ENCODE assay signal across 1 cellular context in genomic region chr1:39951951-39952350, GRCh38.
TF ChIP-seq lines count a peak whose summit lies in the region.

No MANE protein-coding gene starts in this region.

TF ChIP-seq in GM23338, 12 proteins besides CTCF, POLR2A, EP300 and RAD21 (continued from another document):
- TF ChIP-seq, protein P1, sequence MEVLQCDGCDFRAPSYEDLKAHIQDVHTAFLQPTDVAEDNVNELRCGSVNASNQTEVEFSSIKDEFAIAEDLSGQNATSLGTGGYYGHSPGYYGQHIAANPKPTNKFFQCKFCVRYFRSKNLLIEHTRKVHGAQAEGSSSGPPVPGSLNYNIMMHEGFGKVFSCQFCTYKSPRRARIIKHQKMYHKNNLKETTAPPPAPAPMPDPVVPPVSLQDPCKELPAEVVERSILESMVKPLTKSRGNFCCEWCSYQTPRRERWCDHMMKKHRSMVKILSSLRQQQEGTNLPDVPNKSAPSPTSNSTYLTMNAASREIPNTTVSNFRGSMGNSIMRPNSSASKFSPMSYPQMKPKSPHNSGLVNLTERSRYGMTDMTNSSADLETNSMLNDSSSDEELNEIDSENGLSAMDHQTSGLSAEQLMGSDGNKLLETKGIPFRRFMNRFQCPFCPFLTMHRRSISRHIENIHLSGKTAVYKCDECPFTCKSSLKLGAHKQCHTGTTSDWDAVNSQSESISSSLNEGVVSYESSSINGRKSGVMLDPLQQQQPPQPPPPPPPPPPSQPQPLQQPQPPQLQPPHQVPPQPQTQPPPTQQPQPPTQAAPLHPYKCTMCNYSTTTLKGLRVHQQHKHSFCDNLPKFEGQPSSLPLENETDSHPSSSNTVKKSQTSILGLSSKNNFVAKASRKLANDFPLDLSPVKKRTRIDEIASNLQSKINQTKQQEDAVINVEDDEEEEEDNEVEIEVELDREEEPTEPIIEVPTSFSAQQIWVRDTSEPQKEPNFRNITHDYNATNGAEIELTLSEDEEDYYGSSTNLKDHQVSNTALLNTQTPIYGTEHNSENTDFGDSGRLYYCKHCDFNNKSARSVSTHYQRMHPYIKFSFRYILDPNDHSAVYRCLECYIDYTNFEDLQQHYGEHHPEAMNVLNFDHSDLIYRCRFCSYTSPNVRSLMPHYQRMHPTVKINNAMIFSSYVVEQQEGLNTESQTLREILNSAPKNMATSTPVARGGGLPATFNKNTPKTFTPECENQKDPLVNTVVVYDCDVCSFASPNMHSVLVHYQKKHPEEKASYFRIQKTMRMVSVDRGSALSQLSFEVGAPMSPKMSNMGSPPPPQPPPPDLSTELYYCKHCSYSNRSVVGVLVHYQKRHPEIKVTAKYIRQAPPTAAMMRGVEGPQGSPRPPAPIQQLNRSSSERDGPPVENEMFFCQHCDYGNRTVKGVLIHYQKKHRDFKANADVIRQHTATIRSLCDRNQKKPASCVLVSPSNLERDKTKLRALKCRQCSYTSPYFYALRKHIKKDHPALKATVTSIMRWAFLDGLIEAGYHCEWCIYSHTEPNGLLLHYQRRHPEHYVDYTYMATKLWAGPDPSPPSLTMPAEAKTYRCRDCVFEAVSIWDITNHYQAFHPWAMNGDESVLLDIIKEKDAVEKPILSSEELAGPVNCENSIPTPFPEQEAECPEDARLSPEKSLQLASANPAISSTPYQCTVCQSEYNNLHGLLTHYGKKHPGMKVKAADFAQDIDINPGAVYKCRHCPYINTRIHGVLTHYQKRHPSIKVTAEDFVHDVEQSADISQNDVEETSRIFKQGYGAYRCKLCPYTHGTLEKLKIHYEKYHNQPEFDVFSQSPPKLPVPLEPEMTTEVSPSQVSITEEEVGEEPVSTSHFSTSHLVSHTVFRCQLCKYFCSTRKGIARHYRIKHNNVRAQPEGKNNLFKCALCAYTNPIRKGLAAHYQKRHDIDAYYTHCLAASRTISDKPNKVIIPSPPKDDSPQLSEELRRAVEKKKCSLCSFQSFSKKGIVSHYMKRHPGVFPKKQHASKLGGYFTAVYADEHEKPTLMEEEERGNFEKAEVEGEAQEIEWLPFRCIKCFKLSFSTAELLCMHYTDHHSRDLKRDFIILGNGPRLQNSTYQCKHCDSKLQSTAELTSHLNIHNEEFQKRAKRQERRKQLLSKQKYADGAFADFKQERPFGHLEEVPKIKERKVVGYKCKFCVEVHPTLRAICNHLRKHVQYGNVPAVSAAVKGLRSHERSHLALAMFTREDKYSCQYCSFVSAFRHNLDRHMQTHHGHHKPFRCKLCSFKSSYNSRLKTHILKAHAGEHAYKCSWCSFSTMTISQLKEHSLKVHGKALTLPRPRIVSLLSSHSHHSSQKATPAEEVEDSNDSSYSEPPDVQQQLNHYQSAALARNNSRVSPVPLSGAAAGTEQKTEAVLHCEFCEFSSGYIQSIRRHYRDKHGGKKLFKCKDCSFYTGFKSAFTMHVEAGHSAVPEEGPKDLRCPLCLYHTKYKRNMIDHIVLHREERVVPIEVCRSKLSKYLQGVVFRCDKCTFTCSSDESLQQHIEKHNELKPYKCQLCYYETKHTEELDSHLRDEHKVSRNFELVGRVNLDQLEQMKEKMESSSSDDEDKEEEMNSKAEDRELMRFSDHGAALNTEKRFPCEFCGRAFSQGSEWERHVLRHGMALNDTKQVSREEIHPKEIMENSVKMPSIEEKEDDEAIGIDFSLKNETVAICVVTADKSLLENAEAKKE (CRISPR knock-in tag; IDR thresholded peaks at IDR 0.05), result no peak
- TF ChIP-seq POLR2AphosphoS5 (IDR thresholded peaks at IDR 0.05; ENCODE audit: low read depth) (no peak), EZH2phosphoT487 (IDR thresholded peaks at IDR 0.05; ENCODE audit: unreplicated experiment) (no peak), NANOG (IDR thresholded peaks at IDR 0.05; ENCODE audit: borderline replicate concordance) (no peak), ZNF331 (CRISPR knock-in tag; IDR thresholded peaks at IDR 0.05; ENCODE audit: low read depth) (no peak)
